17 cellular contexts compared by ENCODE assay signal in the genomic region with DNA sequence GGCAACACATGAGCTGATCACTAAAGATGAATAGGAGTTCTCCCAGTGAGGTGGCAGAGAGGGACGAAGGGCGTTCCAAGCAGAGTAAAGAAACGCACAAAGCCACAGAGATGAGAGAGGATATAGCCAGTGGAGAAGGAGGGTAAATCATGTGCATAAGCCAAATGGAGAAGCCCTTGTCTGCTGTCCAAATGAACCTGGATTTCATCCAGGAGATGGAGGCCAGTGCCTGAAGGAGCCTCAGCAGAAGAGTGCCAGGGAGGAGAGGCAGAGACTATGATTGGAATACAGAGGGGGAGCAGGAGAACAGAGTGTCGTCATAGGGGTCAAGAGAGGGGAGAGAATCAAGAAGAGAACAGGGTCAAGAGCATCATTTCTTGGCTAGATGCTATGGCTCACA. TPM values are rescaled to one million over a fixed set of nuclear protein-coding genes. Genes with fewer than 3 reads are reported as not detected.
DNase-seq lines count a peak whose midpoint lies in the region; ATAC-seq and TF ChIP-seq lines count a peak whose summit lies in the region.
"Had no signal": no experiment of that assay in that cellular context is flagged by ENCODE, and none has a peak within 500 bp of the region (broad histone marks: within the 10 kb centered on the region; RNA-seq: fewer than 3 reads in every experiment).

No MANE protein-coding gene starts in this region.

- CTCF ChIA-PET in activated CD8-positive, alpha-beta memory T cell treated with anti-CD3 and anti-CD28 coated beads, Interleukin-2, amount 10 ng/mL, durations not matched to agents 7 days and 5 days (lab: Charles Lee) = no interaction called here
- CTCF ChIA-PET in naive thymus-derived CD4-positive, alpha-beta T cell (lab: Charles Lee) = interaction anchor here (0.5 kb wide), 1 partner anchor 116 kb away, joined by 3 read pairs; no protein-coding TSS in a partner anchor

- peaks cover 0 to 4% of the 10 kb centered on the region in 2 donors for H3K27me3 ChIP-seq in naive thymus-derived CD4-positive, alpha-beta T cell (ENCODE audit: control insufficient read depth in 2 of 2, insufficient read depth in 2 of 2, low read length in 2 of 2)
- H3K27me3 ChIP-seq: BLaER1 treated with 17β-estradiol and CSF1 and Interleukin-3, amounts not matched to agents 10 nM and 100 nM had no signal

- H3K9me3 Mint-ChIP-seq in activated CD8-positive, alpha-beta memory T cell treated with anti-CD3 and anti-CD28 coated beads, Interleukin-2, amount 10 ng/mL, durations not matched to agents 7 days and 5 days (ENCODE audit: low read depth) = no peaks in the 10 kb centered on the region
- H3K9me3 Mint-ChIP-seq in nephron = no peaks in the 10 kb centered on the region
- H3K9me3 Mint-ChIP-seq in naive thymus-derived CD4-positive, alpha-beta T cell = peaks cover 0 to 8% (median 0%) of the 10 kb centered on the region in 11 donors
- H3K9me3 Mint-ChIP-seq: CD4-positive, alpha-beta T cell had no signal

- H3K9me3 ChIP-seq in naive thymus-derived CD4-positive, alpha-beta T cell (ENCODE audit: control insufficient read depth in 2 of 3, low read length in 3 of 3) = no peaks in the 10 kb centered on the region

- no peaks in the 10 kb centered on the region for H3K4me1 Mint-ChIP-seq in activated CD8-positive, alpha-beta memory T cell treated with anti-CD3 and anti-CD28 coated beads, Interleukin-2, amount 10 ng/mL, durations not matched to agents 7 days and 5 days
- H3K4me1 Mint-ChIP-seq in nephron = peaks cover 53% of the 10 kb centered on the region
- H3K4me1 Mint-ChIP-seq in naive thymus-derived CD4-positive, alpha-beta T cell = no peaks in the 10 kb centered on the region
- H3K4me1 Mint-ChIP-seq: IgD-negative memory B cell had no signal

- peak overlapping the region; percentile 5 for H3K27ac ChIP-seq in angular gyrus (ENCODE audit: low read depth, low read length)
- no peak overlapping the region for H3K27ac ChIP-seq in naive thymus-derived CD4-positive, alpha-beta T cell (ENCODE audit: low read depth, low read length)
- H3K27ac ChIP-seq: BLaER1 treated with 17β-estradiol and CSF1 and Interleukin-3, amounts not matched to agents 10 nM and 100 nM; GM23248 had no signal

- no peaks in the 10 kb centered on the region for H3K36me3 ChIP-seq in naive thymus-derived CD4-positive, alpha-beta T cell (ENCODE audit: control insufficient read depth in 2 of 3, insufficient read depth in 3 of 3, low read length in 3 of 3)
- H3K36me3 ChIP-seq: BLaER1 treated with 17β-estradiol and CSF1 and Interleukin-3, amounts not matched to agents 10 nM and 100 nM had no signal

- H3K27me3 Mint-ChIP-seq in activated CD8-positive, alpha-beta memory T cell treated with anti-CD3 and anti-CD28 coated beads, Interleukin-2, amount 10 ng/mL, durations not matched to agents 7 days and 5 days = peaks cover 19% of the 10 kb centered on the region
- H3K27me3 Mint-ChIP-seq in nephron (ENCODE audit: low read depth) = no peaks in the 10 kb centered on the region
- H3K27me3 Mint-ChIP-seq in naive thymus-derived CD4-positive, alpha-beta T cell = peaks cover 0 to 13% (median 10%) of the 10 kb centered on the region in 5 donors
- H3K27me3 Mint-ChIP-seq: CD4-positive, alpha-beta T cell had no signal

- H3K27ac Mint-ChIP-seq in activated CD8-positive, alpha-beta memory T cell treated with anti-CD3 and anti-CD28 coated beads, Interleukin-2, amount 10 ng/mL, durations not matched to agents 7 days and 5 days = no peak overlapping the region
- H3K27ac Mint-ChIP-seq in nephron = peak overlapping the region in 2 of 3 experiments; percentile 18 to 43
- H3K27ac Mint-ChIP-seq in naive thymus-derived CD4-positive, alpha-beta T cell = no peak overlapping the region
- H3K27ac Mint-ChIP-seq: CD4-positive, alpha-beta T cell; IgD-negative memory B cell had no signal

- no peaks in the 10 kb centered on the region for H3K4me1 ChIP-seq in naive thymus-derived CD4-positive, alpha-beta T cell (ENCODE audit: control insufficient read depth in 2 of 2, insufficient read depth in 2 of 2, low read length in 2 of 2)

- TF ChIP-seq CTCF in nephron (IDR thresholded peaks at IDR 0.05; ENCODE audit: unreplicated experiment in 3 of 3) = no peak

- no peak for ATAC-seq in activated CD8-positive, alpha-beta memory T cell treated with anti-CD3 and anti-CD28 coated beads, Interleukin-2, amount 10 ng/mL, durations not matched to agents 7 days and 5 days
- ATAC-seq in HG02759 (IDR thresholded peaks at IDR 0.05; ENCODE audit: unreplicated experiment) = no peak
- ATAC-seq in GM21576 (IDR thresholded peaks at IDR 0.05; ENCODE audit: unreplicated experiment) = no peak
- no peak for ATAC-seq in naive thymus-derived CD4-positive, alpha-beta T cell
- ATAC-seq: GM12878, HCT116 had no signal

- POLR2A ChIA-PET in naive thymus-derived CD4-positive, alpha-beta T cell (lab: Charles Lee) = no interaction called here

- DNase-seq in activated CD8-positive, alpha-beta memory T cell treated with anti-CD3 and anti-CD28 coated beads, Interleukin-2, amount 10 ng/mL, durations not matched to agents 7 days and 5 days = peak; percentile 19
- no peak for DNase-seq in activated CD8-positive, alpha-beta memory T cell treated with anti-CD3 and anti-CD28 coated beads, Interleukin-2, amount 50 U/mL, for 48 hours
- DNase-seq in naive thymus-derived CD4-positive, alpha-beta T cell = no peak
- DNase-seq: 8988T; Calu3; CD4-positive, alpha-beta T cell; DMS 273 treated with DMSO at 0.1 percent for 48 hours; GM23248 had no signal

- H3K4me3 Mint-ChIP-seq in activated CD8-positive, alpha-beta memory T cell treated with anti-CD3 and anti-CD28 coated beads, Interleukin-2, amount 10 ng/mL, durations not matched to agents 7 days and 5 days = no peak overlapping the region
- no peak overlapping the region for H3K4me3 Mint-ChIP-seq in nephron
- H3K4me3 Mint-ChIP-seq in naive thymus-derived CD4-positive, alpha-beta T cell = no peak overlapping the region
- H3K4me3 Mint-ChIP-seq: CD4-positive, alpha-beta T cell; IgD-negative memory B cell had no signal

- H3K36me3 Mint-ChIP-seq in activated CD8-positive, alpha-beta memory T cell treated with anti-CD3 and anti-CD28 coated beads, Interleukin-2, amount 10 ng/mL, durations not matched to agents 7 days and 5 days = no peaks in the 10 kb centered on the region
- no peaks in the 10 kb centered on the region for H3K36me3 Mint-ChIP-seq in nephron (ENCODE audit: low read depth)
- H3K36me3 Mint-ChIP-seq in naive thymus-derived CD4-positive, alpha-beta T cell = peaks cover 0 to 3% (median 0%) of the 10 kb centered on the region in 5 donors
- H3K36me3 Mint-ChIP-seq: IgD-negative memory B cell had no signal

- intact Hi-C loops in naive thymus-derived CD4-positive, alpha-beta T cell (cut with micrococcal nuclease) = no loop called here

- H3K4me3 ChIP-seq in naive thymus-derived CD4-positive, alpha-beta T cell (ENCODE audit: low read length) = no peak overlapping the region
- H3K4me3 ChIP-seq: BLaER1 treated with 17β-estradiol and CSF1 and Interleukin-3, amounts not matched to agents 10 nM and 100 nM; GM12878; GM23248 had no signal

RNA-seq across cellular contexts. Expression of a gene that starts 27.7 kb away (rescaled TPM):
- 100 to 1,000 TPM; 389 to 451 TPM for total RNA-seq in activated CD8-positive, alpha-beta memory T cell treated with anti-CD3 and anti-CD28 coated beads, Interleukin-2, amount 10 ng/mL, durations not matched to agents 7 days and 5 days
- total RNA-seq in naive thymus-derived CD4-positive, alpha-beta T cell = 100 to 1,000 TPM; 172 to 342 (median 235) TPM
- 100 to 1,000 TPM; 665 to 824 TPM for polyA plus RNA-seq in naive thymus-derived CD4-positive, alpha-beta T cell

RNA-seq across cellular contexts. Expression of a gene that starts 48.9 kb away (rescaled TPM):
- total RNA-seq in activated CD8-positive, alpha-beta memory T cell treated with anti-CD3 and anti-CD28 coated beads, Interleukin-2, amount 10 ng/mL, durations not matched to agents 7 days and 5 days = under 1 TPM; 0.20 to 0.40 TPM
- total RNA-seq in naive thymus-derived CD4-positive, alpha-beta T cell = under 1 TPM in 3 of 5 experiments, not detected in 2; 0.24 to 0.95 (median 0.73) TPM
- polyA plus RNA-seq in naive thymus-derived CD4-positive, alpha-beta T cell = not detected
- total RNA-seq: CD4-positive, alpha-beta T cell; Daoy; GM23248 had no signal
- polyA plus RNA-seq: GM23248, IgD-negative memory B cell had no signal

Comparison
In these comparisons a context has a peak if more than half of its experiments do, and no peak if none do; other contexts are left out.
1. H3K27ac Mint-ChIP-seq: peak in nephron (2 of 3); none in activated CD8-positive, alpha-beta memory T cell treated with anti-CD3 and anti-CD28 coated beads, Interleukin-2, amount 10 ng/mL, durations not matched to agents 7 days and 5 days (single experiment) and naive thymus-derived CD4-positive, alpha-beta T cell (0 of 9).